ENCODE assay signal across 21 cellular contexts in genomic region chr21:28899744-28900143, GRCh38.
DNase-seq lines count a peak whose midpoint lies in the region; ATAC-seq, FAIRE-seq and TF ChIP-seq lines count a peak whose summit lies in the region.
"Had no signal": no experiment of that assay in that cellular context is flagged by ENCODE, and none has a peak within 500 bp of the region (broad histone marks: within the 10 kb centered on the region; RNA-seq: fewer than 3 reads in every experiment).

No MANE protein-coding gene starts in this region.

- no peak overlapping the region for H3K18ac ChIP-seq in mesenchymal stem cell (ENCODE audit: low read depth in 1 of 2, low read length in 2 of 2)

- H3K36me3 ChIP-seq in MM.1S (replicated peaks; ENCODE audit: insufficient read depth, low read length), result no peaks in the 10 kb centered on the region
- no peaks in the 10 kb centered on the region for H3K36me3 ChIP-seq in bronchial epithelial cell (ENCODE audit: control insufficient read depth, insufficient read depth, low read length)
- no peaks in the 10 kb centered on the region for H3K36me3 ChIP-seq in mesenchymal stem cell (ENCODE audit: control insufficient read depth in 1 of 2, insufficient read depth in 2 of 2, low read depth in 1 of 2, low read length in 2 of 2)
- H3K36me3 ChIP-seq: colonic mucosa, neutrophil, right atrium auricular region, tibial nerve had no signal

- H3K4ac ChIP-seq in mesenchymal stem cell (ENCODE audit: low read depth in 1 of 2, low read length in 2 of 2), result no peak overlapping the region

- H3K9me3 ChIP-seq in MM.1S (replicated peaks; ENCODE audit: insufficient read depth, low read length) (no peaks in the 10 kb centered on the region), mesenchymal stem cell (ENCODE audit: control insufficient read depth, low read length) (no peaks in the 10 kb centered on the region)
- H3K9me3 ChIP-seq: colonic mucosa, neutrophil, right atrium auricular region had no signal

- no peak overlapping the region for H4K91ac ChIP-seq in mesenchymal stem cell (ENCODE audit: low read length)

- H3K14ac ChIP-seq in mesenchymal stem cell (ENCODE audit: low read length in 2 of 2), result no peak overlapping the region

- no peak overlapping the region for H2BK15ac ChIP-seq in mesenchymal stem cell (ENCODE audit: low read depth, poor library complexity, severe bottlenecking)

- no peaks in the 10 kb centered on the region for H4K20me1 ChIP-seq in MM.1S (ENCODE audit: insufficient read depth, low read length)

- WGBS in mesenchymal stem cell, result 92% methylated on average over 5 of the region's 5 CpGs

- no peak overlapping the region for H2BK5ac ChIP-seq in mesenchymal stem cell (ENCODE audit: low read depth, low read length, poor library complexity, severe bottlenecking)

- ATAC-seq in HG02973 (IDR thresholded peaks at IDR 0.05; ENCODE audit: unreplicated experiment), result no peak
- ATAC-seq: HepG2 had no signal

- H3K4me2 ChIP-seq in MM.1S (ENCODE audit: low read depth, low read length) (peak overlapping the region; percentile 69), mesenchymal stem cell (ENCODE audit: low read length, poor library complexity, severe bottlenecking) (no peak overlapping the region)

- H3K79me2 ChIP-seq in MM.1S (ENCODE audit: low read length), result no peaks in the 10 kb centered on the region

- peak overlapping the region; percentile 79 for H2AFZ ChIP-seq in MM.1S (ENCODE audit: low read length)
- H2AFZ ChIP-seq in mesenchymal stem cell (ENCODE audit: low read depth, low read length), result no peak overlapping the region

- peaks cover 10% of the 10 kb centered on the region for H3F3A ChIP-seq in MM.1S (ENCODE audit: insufficient read depth, low read length)

- TF ChIP-seq CTCF in MM.1S (IDR thresholded peaks at IDR 0.05; ENCODE audit: low read length), result no peak
- TF ChIP-seq CTCF in bronchial epithelial cell (IDR thresholded peaks at IDR 0.05; ENCODE audit: insufficient read depth, low read length, severe bottlenecking), result no peak

- H2AK5ac ChIP-seq in mesenchymal stem cell (ENCODE audit: low read length, severe bottlenecking), result no peak overlapping the region

- FAIRE-seq in bronchial epithelial cell (lab: Jason Lieb, UNC), result no peak
- FAIRE-seq: H54, HepG2 had no signal

- H3K4me3 ChIP-seq in MM.1S (ENCODE audit: low read length) (peak overlapping the region; percentile 48), bronchial epithelial cell (ENCODE audit: low read depth, low read length) (no peak overlapping the region), mesenchymal stem cell (ENCODE audit: insufficient read depth in 1 of 2, low read depth in 1 of 2, low read length in 2 of 2) (no peak overlapping the region)
- H3K4me3 ChIP-seq: colonic mucosa, right atrium auricular region, tibial nerve had no signal

- H3K4me1 ChIP-seq in MM.1S (ENCODE audit: low read length) (peaks cover 4% of the 10 kb centered on the region; the same call in 1 of the 2 replicates), mesenchymal stem cell (ENCODE audit: control insufficient read depth, insufficient read depth, low read depth, low read length) (no peaks in the 10 kb centered on the region)
- H3K4me1 ChIP-seq: colonic mucosa, right atrium auricular region had no signal

- H3K27ac ChIP-seq in MM.1S (ENCODE audit: low read length), result peak overlapping the region; percentile 58; the same call in 1 of the 2 replicates
- H3K27ac ChIP-seq in mesenchymal stem cell (ENCODE audit: low read length, poor library complexity, severe bottlenecking), result no peak overlapping the region
- H3K27ac ChIP-seq: colonic mucosa, epithelial cell of prostate, neutrophil, right atrium auricular region had no signal

- H3K27me3 ChIP-seq in MM.1S (replicated peaks; ENCODE audit: insufficient read depth, low read length), result no peaks in the 10 kb centered on the region
- no peaks in the 10 kb centered on the region for H3K27me3 ChIP-seq in bronchial epithelial cell (ENCODE audit: control insufficient read depth, insufficient read depth, low read length)
- no peaks in the 10 kb centered on the region for H3K27me3 ChIP-seq in mesenchymal stem cell (ENCODE audit: control insufficient read depth in 1 of 2, insufficient read depth in 1 of 2, low read length in 2 of 2)
- H3K27me3 ChIP-seq: colonic mucosa, neutrophil, right atrium auricular region, tibial nerve had no signal

- H2BK120ac ChIP-seq in mesenchymal stem cell (ENCODE audit: low read depth, low read length), result no peak overlapping the region

- H3K23ac ChIP-seq in mesenchymal stem cell (ENCODE audit: low read length in 2 of 2), result no peak overlapping the region

- no peak overlapping the region for H4K8ac ChIP-seq in mesenchymal stem cell (ENCODE audit: low read length)

- DNase-seq in ELR (ENCODE audit: low read depth), result peak; percentile 54
- peak; percentile 24 for DNase-seq in MM.1S
- peak; percentile 53 for DNase-seq in bronchial epithelial cell (ENCODE audit: low read depth)
- DNase-seq in mesenchymal stem cell, result peak; percentile 19
- DNase-seq in NCI-H1694 (lab: John Stamatoyannopoulos, UW), result no peak
- DNase-seq in 8988T, result no peak
- DNase-seq in cortex of kidney (lab: John Stamatoyannopoulos, UW), result no peak
- DNase-seq: activated CD4-positive, alpha-beta T cell treated with anti-CD3 and anti-CD28 coated beads, Interleukin-2, amount 10 ng/mL, durations not matched to agents 7 days and 5 days; activated T-cell treated with anti-CD3 and anti-CD28 coated beads, Interleukin-2, amount 50 U/mL, for 1 hour; colonic mucosa; kidney glomerular epithelial cell; midbrain; NCI-H1092 treated with DMSO at 0.1 percent for 48 hours; NCI-H2171 treated with DMSO at 0.1 percent for 48 hours had no signal

- H2BK12ac ChIP-seq in mesenchymal stem cell (ENCODE audit: low read length in 2 of 2), result no peak overlapping the region

- no peaks in the 10 kb centered on the region for H3K9me2 ChIP-seq in MM.1S (replicated peaks; ENCODE audit: insufficient read depth, low read length)

- no peaks in the 10 kb centered on the region for H3K79me1 ChIP-seq in mesenchymal stem cell (replicated peaks; ENCODE audit: low read length, poor library complexity, severe bottlenecking)

- peak overlapping the region; percentile 32; the same call in 1 of the 2 replicates for H3K9ac ChIP-seq in MM.1S (ENCODE audit: low read length)
- peak overlapping the region; percentile 73 for H3K9ac ChIP-seq in mesenchymal stem cell (ENCODE audit: low read length)

Comparison
In these comparisons a context has a peak if more than half of its experiments do, and no peak if none do; other contexts are left out.
1. DNase-seq: peak in ELR (single experiment), MM.1S (single experiment), bronchial epithelial cell (single experiment) and mesenchymal stem cell (single experiment); none in NCI-H1694 (single experiment), 8988T (single experiment) and cortex of kidney (single experiment).